ENCODE assay signal across 1 cellular context in genomic region chr17:48107137-48108055, GRCh38.
TF ChIP-seq lines count a peak whose summit lies in the region.

TSS of gene SNX11 (plus strand) at chr17:48107766. CDS start at chr17:48112044, 4,278 bp downstream.

TF ChIP-seq in HepG2, 621 proteins besides CTCF, POLR2A, EP300 and RAD21 (continued from another document and continues in another):
- TF ChIP-seq TFDP1 (CRISPR knock-in tag; IDR thresholded peaks at IDR 0.05; ENCODE audit: borderline replicate concordance) (peak; percentile 63; the same call in 1 of the 2 replicates), TFDP2 (CRISPR knock-in tag; IDR thresholded peaks at IDR 0.05) (peak; percentile 67; the same call in 1 of the 2 replicates), ZSCAN22 (CRISPR knock-in tag; IDR thresholded peaks at IDR 0.05) (no peak), THAP9 (CRISPR knock-in tag; IDR thresholded peaks at IDR 0.05; ENCODE audit: borderline replicate concordance) (peak; percentile 97), ZNF543 (CRISPR knock-in tag; IDR thresholded peaks at IDR 0.05) (peak; percentile 75; the same call in 1 of the 2 replicates), FOXP4 (CRISPR knock-in tag; IDR thresholded peaks at IDR 0.05) (no peak), KMT2A (CRISPR knock-in tag; IDR thresholded peaks at IDR 0.05) (peak; percentile 73; the same call in 1 of the 2 replicates), ARHGAP35 (CRISPR knock-in tag; IDR thresholded peaks at IDR 0.05; ENCODE audit: borderline replicate concordance) (no peak; the same call in 1 of the 2 replicates), MED13 (CRISPR knock-in tag; IDR thresholded peaks at IDR 0.05) (peak; percentile 53; the same call in 1 of the 2 replicates), HDAC1 (CRISPR knock-in tag; IDR thresholded peaks at IDR 0.05) (peak; percentile 96), STAT6 (CRISPR knock-in tag; IDR thresholded peaks at IDR 0.05; ENCODE audit: borderline replicate concordance) (peak; percentile 43; the same call in 1 of the 2 replicates), REL (CRISPR knock-in tag; conservative IDR thresholded peaks at IDR 0.05) (no peak), KIAA2018 (CRISPR knock-in tag; IDR thresholded peaks at IDR 0.05; ENCODE audit: borderline replicate concordance) (0 out of 2 replicates have a peak, but pooled peaks have one; percentile 46), MIXL1 (CRISPR knock-in tag; IDR thresholded peaks at IDR 0.05) (peak; percentile 37), XBP1 (CRISPR knock-in tag; IDR thresholded peaks at IDR 0.05) (no peak), HNF1B (CRISPR knock-in tag; IDR thresholded peaks at IDR 0.05) (peak; percentile 98), TRIM24 (CRISPR knock-in tag; IDR thresholded peaks at IDR 0.05) (no peak), TFAP4 (IDR thresholded peaks at IDR 0.05; ENCODE audit: borderline replicate concordance, low read depth) (peak; percentile 85), ZNF614 (CRISPR knock-in tag; IDR thresholded peaks at IDR 0.05; ENCODE audit: borderline replicate concordance) (peak; percentile 68; the same call in 1 of the 2 replicates), ZNF503 (CRISPR knock-in tag; IDR thresholded peaks at IDR 0.05) (0 out of 2 replicates have a peak, but pooled peaks have one; percentile 71)
